Comparison of ENCODE assay signal across 10 cellular contexts in genomic region chrX:67726028-67726427, GRCh38.
"Had no signal": no experiment of that assay in that cellular context is flagged by ENCODE, and none has a peak within 500 bp of the region (broad histone marks: within the 10 kb centered on the region; RNA-seq: fewer than 3 reads in every experiment).

No MANE protein-coding gene starts in this region.

- H3K4me3 ChIP-seq: adrenal gland, esophagus squamous epithelium, neural progenitor cell had no signal

- H3K36me3 ChIP-seq: adrenal gland, esophagus squamous epithelium, neural progenitor cell had no signal

- H3K9me3 ChIP-seq: adrenal gland, esophagus squamous epithelium had no signal

- DNase-seq: activated CD4-positive, alpha-beta memory T cell treated with anti-CD3 and anti-CD28 coated beads, Interleukin-2, amount 10 ng/mL, durations not matched to agents 7 days and 5 days; activated CD4-positive, alpha-beta T cell treated with anti-CD3 and anti-CD28 coated beads for 4 hours; activated naive CD4-positive, alpha-beta T cell treated with anti-CD3 and anti-CD28 coated beads, Interleukin-2, amount 50 U/mL, for 16 hours; activated T-cell treated with anti-CD3 and anti-CD28 coated beads, Interleukin-2, amount 50 U/mL, for 24 hours; adrenal gland; cortex of kidney; effector CD8-positive, alpha-beta T cell; esophagus squamous epithelium; T-helper 17 cell had no signal

- H3K27me3 ChIP-seq: esophagus squamous epithelium, neural progenitor cell had no signal

- H3K27ac ChIP-seq: adrenal gland, esophagus squamous epithelium, neural progenitor cell had no signal

- H3K4me1 ChIP-seq: adrenal gland, esophagus squamous epithelium, neural progenitor cell had no signal
